Comparison of ENCODE assay signal across 9 cellular contexts in genomic region chr7:130156140-130156539, GRCh38. TPM values are rescaled to one million over a fixed set of nuclear protein-coding genes. Genes with fewer than 3 reads are reported as not detected.
"Had no signal": no experiment of that assay in that cellular context is flagged by ENCODE, and none has a peak within 500 bp of the region (broad histone marks: within the 10 kb centered on the region; RNA-seq: fewer than 3 reads in every experiment).

No MANE protein-coding gene starts in this region.

- H3K4me1 Mint-ChIP-seq: GM23338, H9 had no signal

- H3K4me3 Mint-ChIP-seq: GM23338, H9 had no signal

- H3K27ac ChIP-seq: HL-60 had no signal

- H3K27me3 Mint-ChIP-seq: IgD-negative memory B cell had no signal

- ATAC-seq: GM23338, HepG2 had no signal

- H3K4me3 ChIP-seq: GM23338 had no signal

- DNase-seq: H9, HCEC 1CT, KG1 had no signal

- H3K27ac Mint-ChIP-seq: GM23338, H9, IgD-negative memory B cell had no signal

RNA-seq across cellular contexts. Expression of gene SSMEM1, which starts 51.5 kb away (rescaled TPM):
- total RNA-seq: GM23338, H1, H9, HepG2, HT1080 had no signal
